ENCODE assay signal across 7 cellular contexts in the genomic region with DNA sequence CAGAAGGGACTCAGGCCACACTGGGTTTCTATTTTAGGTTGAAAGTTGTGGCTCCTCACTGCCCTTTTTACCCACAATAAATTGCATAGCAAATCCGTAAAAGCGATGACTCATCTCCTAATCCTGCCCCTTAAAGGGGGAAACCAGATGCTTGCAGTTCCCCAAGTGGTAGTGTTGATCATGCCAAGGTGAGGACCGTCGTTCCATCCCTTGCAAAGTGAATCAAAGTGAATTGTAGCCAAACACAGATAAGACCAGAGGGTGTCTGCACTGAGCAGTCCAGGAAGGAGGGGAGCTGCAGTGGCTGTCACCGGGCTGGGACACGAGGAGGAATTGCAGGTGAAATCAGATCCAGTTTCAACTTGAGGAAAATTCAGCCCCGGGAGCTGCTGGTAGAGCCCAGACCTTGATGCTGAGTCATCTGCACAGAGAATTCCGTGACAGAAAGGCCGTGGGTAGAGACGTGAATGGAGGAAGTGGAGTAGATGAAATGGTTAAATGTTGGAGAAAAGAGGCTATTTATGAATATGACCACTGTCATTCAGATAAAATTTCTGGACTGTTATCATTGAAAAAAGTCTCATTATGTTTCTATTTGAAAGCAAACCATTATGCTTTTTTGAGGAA. TPM values are rescaled to one million over a fixed set of nuclear protein-coding genes. Genes with fewer than 3 reads are reported as not detected.
DNase-seq lines count a peak whose midpoint lies in the region; ATAC-seq and TF ChIP-seq lines count a peak whose summit lies in the region.

No MANE protein-coding gene starts in this region.

- intact Hi-C loops in Right ventricle myocardium inferior (cut with DNase I): no loop called here

- peaks cover 2% of the 10 kb centered on the region for H3F3A ChIP-seq in neural progenitor cell (ENCODE audit: low read depth)

- no peak overlapping the region for H3K27ac ChIP-seq in neural progenitor cell

- no peaks in the 10 kb centered on the region for H3K9me3 Mint-ChIP-seq in activated naive CD4-positive, alpha-beta T cell treated with anti-CD3 and anti-CD28 coated beads, Interleukin-2, amount 50 U/mL, for 72 hours
- no peaks in the 10 kb centered on the region for H3K9me3 Mint-ChIP-seq in neural progenitor cell

- H3K4me2 ChIP-seq in neural progenitor cell: no peak overlapping the region

- H3K9me3 ChIP-seq in neural progenitor cell (ENCODE audit: low read depth): no peaks in the 10 kb centered on the region

- H3K27ac Mint-ChIP-seq in activated naive CD4-positive, alpha-beta T cell treated with anti-CD3 and anti-CD28 coated beads, Interleukin-2, amount 50 U/mL, for 72 hours: peak overlapping the region; percentile 55 to 92
- no peak overlapping the region for H3K27ac Mint-ChIP-seq in neural progenitor cell

- H3K27me3 ChIP-seq in neural progenitor cell: no peaks in the 10 kb centered on the region

- no peak for TF ChIP-seq CTCF in neural progenitor cell (IDR thresholded peaks at IDR 0.05)

- H3K4me1 ChIP-seq in neural progenitor cell: peaks cover 2% of the 10 kb centered on the region

- H3K27me3 Mint-ChIP-seq in neural progenitor cell (ENCODE audit: insufficient read depth, low read depth): peaks cover 2% of the 10 kb centered on the region

- peaks cover 24% of the 10 kb centered on the region for H3K4me1 Mint-ChIP-seq in neural progenitor cell

- H3K9ac ChIP-seq in neural progenitor cell: no peak overlapping the region

- ATAC-seq in GM19025 (IDR thresholded peaks at IDR 0.05; ENCODE audit: low read depth, unreplicated experiment) (peak; percentile 61), HG03280 (IDR thresholded peaks at IDR 0.05; ENCODE audit: unreplicated experiment) (peak; percentile 62), Right ventricle myocardium inferior (no peak), HG03378 (IDR thresholded peaks at IDR 0.05; ENCODE audit: unreplicated experiment) (no peak)
- ATAC-seq in activated naive CD4-positive, alpha-beta T cell treated with anti-CD3 and anti-CD28 coated beads, Interleukin-2, amount 50 U/mL, for 72 hours: peak in 1 of 2 donors; percentile 39

- no peak overlapping the region for H3K4me3 ChIP-seq in neural progenitor cell

- peaks cover 1 to 6% of the 10 kb centered on the region in 2 donors for H3K36me3 Mint-ChIP-seq in activated naive CD4-positive, alpha-beta T cell treated with anti-CD3 and anti-CD28 coated beads, Interleukin-2, amount 50 U/mL, for 72 hours
- peaks cover 20% of the 10 kb centered on the region for H3K36me3 Mint-ChIP-seq in neural progenitor cell

- no peaks in the 10 kb centered on the region for H3K79me2 ChIP-seq in neural progenitor cell (ENCODE audit: low read depth)

- H3K36me3 ChIP-seq in neural progenitor cell: peaks cover 3% of the 10 kb centered on the region

- peak overlapping the region; percentile 39 for H3K4me3 Mint-ChIP-seq in neural progenitor cell

- peaks cover 7% of the 10 kb centered on the region for H4K20me1 ChIP-seq in neural progenitor cell (ENCODE audit: low read depth)

- H2AFZ ChIP-seq in neural progenitor cell (replicated peaks): no peak overlapping the region

- no peak for DNase-seq in activated naive CD4-positive, alpha-beta T cell treated with anti-CD3 and anti-CD28 coated beads, Interleukin-2, amount 50 U/mL, for 72 hours (ENCODE audit: low spot score in 2 of 2)
- DNase-seq in neural progenitor cell (ENCODE audit: low spot score) (no peak), Right ventricle myocardium inferior (ENCODE audit: missing footprints) (no peak), NCI-H526 treated with DMSO at 0.1 percent for 48 hours (lab: John Stamatoyannopoulos, UW) (no peak)

RNA-seq across cellular contexts. Expression of a gene that starts 44.2 kb away (rescaled TPM):
- not detected for total RNA-seq in activated naive CD4-positive, alpha-beta T cell treated with anti-CD3 and anti-CD28 coated beads, Interleukin-2, amount 50 U/mL, for 72 hours
- total RNA-seq in neural progenitor cell (ENCODE audit: low replicate concordance) (2.1 and 7.1 TPM in 2 replicates), Right ventricle myocardium inferior (0.73 TPM)

Comparison
In these comparisons a context has a peak if more than half of its experiments do, and no peak if none do; other contexts are left out.
1. ATAC-seq: peak in GM19025 (single experiment) and HG03280 (single experiment); none in Right ventricle myocardium inferior (single experiment) and HG03378 (single experiment).